ENCODE assay signal across 12 cellular contexts in genomic region chr17:74326506-74326905, GRCh38. TPM values are rescaled to one million over a fixed set of nuclear protein-coding genes. Genes with fewer than 3 reads are reported as not detected.
DNase-seq lines count a peak whose midpoint lies in the region; ATAC-seq, FAIRE-seq and TF ChIP-seq lines count a peak whose summit lies in the region.
"Had no signal": no experiment of that assay in that cellular context is flagged by ENCODE, and none has a peak within 500 bp of the region (broad histone marks: within the 10 kb centered on the region; RNA-seq: fewer than 3 reads in every experiment).

No MANE protein-coding gene starts in this region.

- SMC1A ChIA-PET in GM12878 (lab: Charles Lee; ENCODE audit: uncharacterized antibody, unreplicated experiment), result no interaction called here

- no peaks in the 10 kb centered on the region for H3K79me2 ChIP-seq in GM12878 (ENCODE audit: control insufficient read depth, insufficient read depth, low read length)
- H3K79me2 ChIP-seq in mesendoderm (ENCODE audit: control insufficient read depth, insufficient read depth, low read length), result no peaks in the 10 kb centered on the region

- H3K27ac Mint-ChIP-seq in activated naive CD4-positive, alpha-beta T cell treated with anti-CD3 and anti-CD28 coated beads, Interleukin-2, amount 50 U/mL, for 24 hours, result peak overlapping the region; percentile 59
- H3K27ac Mint-ChIP-seq: activated B cell treated with CpG ODN at 0.5 μM for 24 hours had no signal

- H3K27ac ChIP-seq in GM12878 (ENCODE audit: control insufficient read depth, insufficient read depth) (no peak overlapping the region), mesendoderm (ENCODE audit: low read depth, low read length) (no peak overlapping the region), thymus (ENCODE audit: low read depth) (no peak overlapping the region)

- CTCF ChIA-PET in GM12878 (lab: Yijun Ruan, JAX), result no interaction called here

- RAD21 ChIA-PET in GM12878 (lab: Charles Lee; ENCODE audit: unreplicated experiment), result no interaction called here

- H3K4me1 Mint-ChIP-seq in activated naive CD4-positive, alpha-beta T cell treated with anti-CD3 and anti-CD28 coated beads, Interleukin-2, amount 50 U/mL, for 24 hours, result peaks cover 21% of the 10 kb centered on the region

- no peak overlapping the region for H2AFZ ChIP-seq in GM12878 (ENCODE audit: control insufficient read depth, low read depth, low read length)

- H2AK5ac ChIP-seq in mesendoderm (ENCODE audit: low read length), result no peak overlapping the region

- intact Hi-C loops in GM12878 (cut with micrococcal nuclease; ENCODE audit: unreplicated experiment), result no loop called here

- no peaks in the 10 kb centered on the region for H3K36me3 Mint-ChIP-seq in activated naive CD4-positive, alpha-beta T cell treated with anti-CD3 and anti-CD28 coated beads, Interleukin-2, amount 50 U/mL, for 24 hours

- H3K27me3 Mint-ChIP-seq in activated naive CD4-positive, alpha-beta T cell treated with anti-CD3 and anti-CD28 coated beads, Interleukin-2, amount 50 U/mL, for 24 hours, result peaks cover 6% of the 10 kb centered on the region

- H2BK120ac ChIP-seq in mesendoderm (ENCODE audit: low read depth, low read length), result no peak overlapping the region

- POLR2A ChIA-PET in GM12878 (lab: Charles Lee), result no interaction called here

- no peak for ATAC-seq in GM12878

- FAIRE-seq in GM12878 (lab: Jason Lieb, UNC), result no peak
- FAIRE-seq: GM18507 had no signal

- in situ Hi-C loops in GM12878 (cut with MboI), result no loop called here

- no peak overlapping the region for H3K18ac ChIP-seq in mesendoderm (ENCODE audit: low read length)

- no peaks in the 10 kb centered on the region for H3K79me1 ChIP-seq in mesendoderm (ENCODE audit: low read length)

- no peak for TF ChIP-seq EP300 in GM12878 (IDR thresholded peaks at IDR 0.05; ENCODE audit: borderline replicate concordance in 1 of 2, control insufficient read depth in 1 of 2, low read depth in 2 of 2, low read length in 2 of 2)

- TF ChIP-seq CTCF in GM12878 (IDR thresholded peaks at IDR 0.05 in 2 of 3, conservative IDR thresholded peaks at IDR 0.05 in 1 of 3; ENCODE audit: control insufficient read depth in 2 of 3, extremely low read depth in 1 of 3, insufficient read depth in 1 of 3, low read depth in 3 of 3, low read length in 3 of 3), result no peak

- no peak overlapping the region for H3K4ac ChIP-seq in mesendoderm (ENCODE audit: low read depth, low read length)

- no peaks in the 10 kb centered on the region for H3K4me1 ChIP-seq in GM12878 (ENCODE audit: control insufficient read depth, insufficient read depth, low read length)
- no peaks in the 10 kb centered on the region for H3K4me1 ChIP-seq in mesendoderm (ENCODE audit: control insufficient read depth, low read depth, low read length)
- peaks cover 2% of the 10 kb centered on the region for H3K4me1 ChIP-seq in thymus (ENCODE audit: control insufficient read depth, insufficient read depth, low read length)

- H3K4me3 ChIP-seq in GM12878 (no peak overlapping the region), mesendoderm (ENCODE audit: low read length) (no peak overlapping the region), thymus (ENCODE audit: low read length) (peak overlapping the region; percentile 36)

- peak overlapping the region; percentile 70 for H3K56ac ChIP-seq in mesendoderm (ENCODE audit: low read length)

- H3K27me3 ChIP-seq in GM12878 (replicated peaks in 1 of 2; ENCODE audit: control insufficient read depth in 2 of 2, insufficient read depth in 2 of 2, low read length in 1 of 2), result peaks cover 4 to 8% of the 10 kb centered on the region in 2 experiments; a peak in 3 of 4 replicates
- H3K27me3 ChIP-seq in mesendoderm (ENCODE audit: insufficient read depth, low read length, poor library complexity), result peaks cover 5% of the 10 kb centered on the region
- H3K27me3 ChIP-seq in thymus (ENCODE audit: control insufficient read depth, insufficient read depth), result peaks cover 23% of the 10 kb centered on the region

- H2BK15ac ChIP-seq in mesendoderm (replicated peaks; ENCODE audit: low read depth), result no peak overlapping the region

- no peaks in the 10 kb centered on the region for H3K9me3 ChIP-seq in GM12878 (replicated peaks; ENCODE audit: control insufficient read depth, insufficient read depth, low read length)
- H3K9me3 ChIP-seq in thymus (ENCODE audit: control insufficient read depth), result no peaks in the 10 kb centered on the region

- H3K36me3 ChIP-seq in GM12878 (ENCODE audit: control insufficient read depth in 2 of 2, insufficient read depth in 2 of 2, low read length in 1 of 2), result no peaks in the 10 kb centered on the region
- H3K36me3 ChIP-seq in mesendoderm (ENCODE audit: control insufficient read depth, insufficient read depth, low read length), result no peaks in the 10 kb centered on the region
- H3K36me3 ChIP-seq in thymus (ENCODE audit: control insufficient read depth, insufficient read depth), result no peaks in the 10 kb centered on the region

- H4K8ac ChIP-seq in mesendoderm (ENCODE audit: low read depth, low read length), result no peak overlapping the region

- no peaks in the 10 kb centered on the region for H3K9me3 Mint-ChIP-seq in activated naive CD4-positive, alpha-beta T cell treated with anti-CD3 and anti-CD28 coated beads, Interleukin-2, amount 50 U/mL, for 24 hours
- H3K9me3 Mint-ChIP-seq: activated B cell treated with CpG ODN at 0.5 μM for 24 hours had no signal

- peak overlapping the region; percentile 65; the same call in 1 of the 2 replicates for H3K4me2 ChIP-seq in GM12878 (ENCODE audit: control insufficient read depth, insufficient read depth)
- H3K4me2 ChIP-seq in mesendoderm (ENCODE audit: low read length), result peak overlapping the region; percentile 73

- no peak for DNase-seq in activated naive CD4-positive, alpha-beta T cell treated with anti-CD3 and anti-CD28 coated beads, Interleukin-2, amount 50 U/mL, for 16 hours
- no peak for DNase-seq in GM12878 (ENCODE audit: low read depth, low spot score)
- DNase-seq in mesendoderm, result no peak
- DNase-seq in cerebellar nuclear complex (lab: John Stamatoyannopoulos, UW), result no peak
- no peak for DNase-seq in cortex of kidney (lab: John Stamatoyannopoulos, UW)
- DNase-seq in T-helper 9 cell, result no peak
- DNase-seq: activated B cell treated with CpG ODN at 0.5 μM for 24 hours; NK-92 treated with Interleukin-12 subunit alpha and Interleukin-12 subunit beta, amount 100 ng/mL, for 24 hours had no signal

- H3K23ac ChIP-seq in mesendoderm (ENCODE audit: low read length), result no peak overlapping the region

- BruUV-seq in GM12878 (replicated peaks; lab: Mats Ljungman, UMichigan), result no TSS peak

- no peak for TF ChIP-seq RAD21 in GM12878 (IDR thresholded peaks at IDR 0.05; ENCODE audit: insufficient read depth, low read depth, low read length)

- no peak overlapping the region for H2BK5ac ChIP-seq in mesendoderm (ENCODE audit: low read length)

- H4K20me1 ChIP-seq in GM12878 (ENCODE audit: control insufficient read depth, insufficient read depth), result no peaks in the 10 kb centered on the region

- no peak overlapping the region for H4K5ac ChIP-seq in mesendoderm (ENCODE audit: low read length)

- peak overlapping the region; percentile 57 for H3K4me3 Mint-ChIP-seq in activated naive CD4-positive, alpha-beta T cell treated with anti-CD3 and anti-CD28 coated beads, Interleukin-2, amount 50 U/mL, for 24 hours
- H3K4me3 Mint-ChIP-seq: activated B cell treated with CpG ODN at 0.5 μM for 24 hours had no signal

- 39% methylated on average over 10 of the region's 10 CpGs for WGBS in GM12878 (ENCODE audit: insufficient coverage, insufficient replicate concordance, low lambda C conversion rate, missing lambda C conversion rate)
- whole genome bisulfite sequencing in mesendoderm (ENCODE audit: extremely low coverage, insufficient coverage, low lambda C conversion rate), result no CpG with 5 or more reads among the region's 10 CpGs
- 52% methylated on average over 10 of the region's 10 CpGs for WGBS in thymus

- no peak overlapping the region for H3K9ac ChIP-seq in GM12878 (ENCODE audit: control insufficient read depth, insufficient read depth, low read length)
- peak overlapping the region; percentile 41 for H3K9ac ChIP-seq in mesendoderm (ENCODE audit: low read length)

- no peak for TF ChIP-seq POLR2A in GM12878 (IDR thresholded peaks at IDR 0.05; ENCODE audit: low read depth, low read length)

RNA-seq across cellular contexts. Expression of gene KIF19, which starts 0.5 kb away (rescaled TPM):
- not detected in 2 replicates for total RNA-seq in GM12878 (2013; cell fraction: nucleolus; rRNA removed)
- total RNA-seq in GM12878 (2014; rRNA removed), result 0.06 TPM in 1 of 2 replicates, not detected in the other
- total RNA-seq in GM12878 (2014; rRNA removed; fragmentation: Illumina TruSeq; extraction: Trizol), result not detected in 2 replicates
- total RNA-seq in GM12878 (2021), result not detected in 2 replicates
- not detected for polyA plus RNA-seq in GM12878 (2011; ENCODE audit: low read depth)
- 0.07 TPM in 1 of 2 replicates, not detected in the other for polyA plus RNA-seq in GM12878 (2011; rRNA removed)
- polyA plus RNA-seq in GM12878 (2011; cell fraction: cytosol; rRNA removed), result 0.05 and 0.06 TPM in 2 replicates
- 0.15 and 0.24 TPM in 2 replicates for polyA plus RNA-seq in GM12878 (2011; cell fraction: nucleus; rRNA removed)
- 0.04 and 0.07 TPM in 2 replicates for polyA plus RNA-seq in GM12878 (2012)
- not detected in 2 replicates for polyA plus RNA-seq in GM12878 (2014; fragmentation: Illumina TruSeq; extraction: Trizol)
- polyA plus RNA-seq in GM12878 (2014; fragmentation: Nextera tagmentation; extraction: Ambion mirVana), result not detected
- polyA plus RNA-seq in GM12878 (2014; rRNA removed), result 0.03 TPM in 1 of 2 replicates, not detected in the other
- polyA plus RNA-seq in GM12878 (2016; fragmentation: Nextera tagmentation; extraction: Ambion mirVana), result not detected
- polyA minus RNA-seq in GM12878 (2011; rRNA and poly(A)+ RNA removed), result 0.15 TPM in 1 of 2 replicates, not detected in the other
- polyA minus RNA-seq in GM12878 (2011; cell fraction: cytosol; rRNA and poly(A)+ RNA removed), result not detected in 2 replicates
- polyA minus RNA-seq in GM12878 (2011; cell fraction: nucleus; rRNA and poly(A)+ RNA removed), result 0.24 TPM in 1 of 2 replicates, not detected in the other
- polyA plus RNA-seq in mesendoderm (2013, experiment 1 of 2), result 0.01 TPM
- 0.03 TPM for polyA plus RNA-seq in mesendoderm (2013, experiment 2 of 2)
- 4.7 TPM for polyA plus RNA-seq in thymus
- total RNA-seq: activated B cell treated with CpG ODN at 0.5 μM for 24 hours had no signal
- polyA plus RNA-seq: BJ had no signal

RNA-seq across cellular contexts. Expression of gene BTBD17, which starts 35.2 kb away (rescaled TPM):
- total RNA-seq in GM12878 (2013; cell fraction: nucleolus; rRNA removed), result not detected in 2 replicates
- total RNA-seq in GM12878 (2014; rRNA removed) (not detected in 2 replicates), GM12878 (2014; rRNA removed; fragmentation: Illumina TruSeq; extraction: Trizol) (not detected in 2 replicates), GM12878 (2021) (not detected in 2 replicates)
- polyA plus RNA-seq in GM12878 (2011; ENCODE audit: low read depth), result not detected
- polyA plus RNA-seq in GM12878 (2011; rRNA removed) (not detected in 2 replicates), GM12878 (2014; fragmentation: Illumina TruSeq; extraction: Trizol) (not detected in 2 replicates), GM12878 (2014; fragmentation: Nextera tagmentation; extraction: Ambion mirVana) (not detected), GM12878 (2014; rRNA removed) (not detected in 2 replicates), GM12878 (2016; fragmentation: Nextera tagmentation; extraction: Ambion mirVana) (not detected), thymus (0.16 TPM)
- polyA plus RNA-seq in GM12878 (2011; cell fraction: cytosol; rRNA removed), result not detected in 2 replicates
- not detected in 2 replicates for polyA plus RNA-seq in GM12878 (2011; cell fraction: nucleus; rRNA removed)
- polyA plus RNA-seq in GM12878 (2012), result not detected in 2 replicates
- not detected in 2 replicates for polyA minus RNA-seq in GM12878 (2011; rRNA and poly(A)+ RNA removed)
- polyA minus RNA-seq in GM12878 (2011; cell fraction: cytosol; rRNA and poly(A)+ RNA removed), result not detected in 2 replicates
- polyA minus RNA-seq in GM12878 (2011; cell fraction: nucleus; rRNA and poly(A)+ RNA removed), result not detected in 2 replicates
- 0.65 TPM for polyA plus RNA-seq in mesendoderm (2013, experiment 1 of 2)
- polyA plus RNA-seq in mesendoderm (2013, experiment 2 of 2), result 0.73 TPM
- total RNA-seq: activated B cell treated with CpG ODN at 0.5 μM for 24 hours had no signal
- polyA plus RNA-seq: BJ had no signal

RNA-seq across cellular contexts. Expression of gene GPR142, which starts 40.8 kb away (rescaled TPM):
- total RNA-seq in GM12878 (2013; cell fraction: nucleolus; rRNA removed), result not detected in 2 replicates
- total RNA-seq in GM12878 (2014; rRNA removed) (not detected in 2 replicates), GM12878 (2014; rRNA removed; fragmentation: Illumina TruSeq; extraction: Trizol) (not detected in 2 replicates), GM12878 (2021) (not detected in 2 replicates)
- not detected for polyA plus RNA-seq in GM12878 (2011; ENCODE audit: low read depth)
- polyA plus RNA-seq in GM12878 (2011; rRNA removed) (not detected in 2 replicates), GM12878 (2014; fragmentation: Illumina TruSeq; extraction: Trizol) (not detected in 2 replicates), GM12878 (2014; fragmentation: Nextera tagmentation; extraction: Ambion mirVana) (not detected), GM12878 (2014; rRNA removed) (not detected in 2 replicates), GM12878 (2016; fragmentation: Nextera tagmentation; extraction: Ambion mirVana) (not detected), thymus (0.16 TPM)
- polyA plus RNA-seq in GM12878 (2011; cell fraction: cytosol; rRNA removed), result 0.08 TPM in 1 of 2 replicates, not detected in the other
- not detected in 2 replicates for polyA plus RNA-seq in GM12878 (2011; cell fraction: nucleus; rRNA removed)
- polyA plus RNA-seq in GM12878 (2012), result not detected in 2 replicates
- polyA minus RNA-seq in GM12878 (2011; rRNA and poly(A)+ RNA removed), result not detected in 2 replicates
- not detected in 2 replicates for polyA minus RNA-seq in GM12878 (2011; cell fraction: cytosol; rRNA and poly(A)+ RNA removed)
- polyA minus RNA-seq in GM12878 (2011; cell fraction: nucleus; rRNA and poly(A)+ RNA removed), result not detected in 2 replicates
- polyA plus RNA-seq in mesendoderm (2013, experiment 1 of 2), result not detected
- not detected for polyA plus RNA-seq in mesendoderm (2013, experiment 2 of 2)
- total RNA-seq: activated B cell treated with CpG ODN at 0.5 μM for 24 hours had no signal
- polyA plus RNA-seq: BJ had no signal

RNA-seq across cellular contexts. Expression of gene DNAI2, which starts 52.5 kb away (rescaled TPM):
- 3.2 and 3.4 TPM in 2 replicates for total RNA-seq in GM12878 (2013; cell fraction: nucleolus; rRNA removed)
- total RNA-seq in GM12878 (2014; rRNA removed) (0.06 TPM in 1 of 2 replicates, not detected in the other), GM12878 (2014; rRNA removed; fragmentation: Illumina TruSeq; extraction: Trizol) (0.13 and 0.14 TPM in 2 replicates), GM12878 (2021) (0.15 and 0.21 TPM in 2 replicates)
- 0.20 TPM for polyA plus RNA-seq in GM12878 (2011; ENCODE audit: low read depth)
- polyA plus RNA-seq in GM12878 (2011; rRNA removed) (1.0 and 1.8 TPM in 2 replicates), GM12878 (2014; fragmentation: Illumina TruSeq; extraction: Trizol) (0.10 TPM in 1 of 2 replicates, not detected in the other), GM12878 (2014; fragmentation: Nextera tagmentation; extraction: Ambion mirVana) (under 1 TPM; 0.04 to 0.08 TPM), GM12878 (2014; rRNA removed) (0.06 and 0.14 TPM in 2 replicates), GM12878 (2016; fragmentation: Nextera tagmentation; extraction: Ambion mirVana) (under 1 TPM; 0.13 to 0.19 TPM), thymus (0.78 TPM)
- 0.90 and 1.6 TPM in 2 replicates for polyA plus RNA-seq in GM12878 (2011; cell fraction: cytosol; rRNA removed)
- 6.5 and 10.4 TPM in 2 replicates for polyA plus RNA-seq in GM12878 (2011; cell fraction: nucleus; rRNA removed)
- polyA plus RNA-seq in GM12878 (2012), result 0.08 and 0.44 TPM in 2 replicates
- polyA minus RNA-seq in GM12878 (2011; rRNA and poly(A)+ RNA removed), result 0.73 and 0.93 TPM in 2 replicates
- 0.62 TPM in 1 of 2 replicates, not detected in the other for polyA minus RNA-seq in GM12878 (2011; cell fraction: cytosol; rRNA and poly(A)+ RNA removed)
- polyA minus RNA-seq in GM12878 (2011; cell fraction: nucleus; rRNA and poly(A)+ RNA removed), result 1.5 and 2.1 TPM in 2 replicates
- polyA plus RNA-seq in mesendoderm (2013, experiment 1 of 2), result not detected
- not detected for polyA plus RNA-seq in mesendoderm (2013, experiment 2 of 2)
- total RNA-seq: activated B cell treated with CpG ODN at 0.5 μM for 24 hours had no signal
- polyA plus RNA-seq: BJ had no signal
